Comparison of ENCODE assay signal across 6 cellular contexts in genomic region chr19:14091885-14092462, GRCh38. TPM values are rescaled to one million over a fixed set of nuclear protein-coding genes. Genes with fewer than 3 reads are reported as not detected.
DNase-seq lines count a peak whose midpoint lies in the region; ATAC-seq and TF ChIP-seq lines count a peak whose summit lies in the region.

No MANE protein-coding gene starts in this region.

- TSS peak; percentile 79 for BruUV-seq in HCT116 (replicated peaks; lab: Mats Ljungman, UMichigan)

- no peak for TF ChIP-seq RAD21 in HCT116 (IDR thresholded peaks at IDR 0.05; ENCODE audit: low read depth)

- peaks cover 12 to 19% of the 10 kb centered on the region in 2 experiments for H3K4me1 ChIP-seq in HCT116 (ENCODE audit: control insufficient read depth in 1 of 2, insufficient read depth in 2 of 2, low read length in 2 of 2)

- H3K27me3 ChIP-seq in HCT116 (ENCODE audit: insufficient read depth, low read length) = no peaks in the 10 kb centered on the region

- TF ChIP-seq CTCF in AG09309 (IDR thresholded peaks at IDR 0.05; ENCODE audit: control insufficient read depth, insufficient read depth, low read depth, low read length, missing control alignments) = no peak
- TF ChIP-seq CTCF in HCT116 (IDR thresholded peaks at IDR 0.05 in 2 of 3, conservative IDR thresholded peaks at IDR 0.05 in 1 of 3; ENCODE audit: borderline replicate concordance in 1 of 3, insufficient read depth in 1 of 3, low read depth in 2 of 3, low read length in 2 of 3) = no peak

- POLR2A ChIA-PET in HCT116 (lab: Charles Lee) = no interaction called here

- H3K79me2 ChIP-seq in HCT116 (ENCODE audit: insufficient read depth, low read length) = no peaks in the 10 kb centered on the region

- H3K9me3 ChIP-seq in HCT116 (ENCODE audit: control insufficient read depth in 1 of 2, insufficient read depth in 1 of 2, low read depth in 1 of 2, low read length in 2 of 2) = peaks cover 3 to 7% of the 10 kb centered on the region in 2 experiments; a peak in 1 of 4 replicates

- H3K27ac ChIP-seq in HCT116 (ENCODE audit: low read depth, low read length) = peak overlapping the region; percentile 83

- intact Hi-C loops in HCT116 (cut with micrococcal nuclease) = no loop called here

- DNase-seq in AG09309 (ENCODE audit: low read depth) (no peak), HCT116 (ENCODE audit: low read depth, low spot score) (no peak), medulla oblongata (ENCODE audit: extremely low spot score) (peak; percentile 27), T-helper 9 cell (no peak)
- DNase-seq in activated naive CD4-positive, alpha-beta T cell treated with Interleukin-2 at 50 U/mL for 16 hours = peak; percentile 39

- H3K36me3 ChIP-seq in HCT116 (ENCODE audit: control insufficient read depth in 1 of 2, insufficient read depth in 2 of 2, low read length in 2 of 2) = peaks cover 0 to 9% of the 10 kb centered on the region in 2 experiments; a peak in 1 of 4 replicates

- RAD21 ChIA-PET in HCT116 (lab: Charles Lee; ENCODE audit: low non-redundant PET in 1 of 2, low total read pairs in 2 of 2, uncharacterized antibody in 2 of 2, unreplicated experiment in 2 of 2) = no interaction called here

- TF ChIP-seq POLR2A in HCT116 (IDR thresholded peaks at IDR 0.05; ENCODE audit: borderline replicate concordance, extremely low read depth, insufficient read depth, insufficient read length) = no peak

- no peaks in the 10 kb centered on the region for H3K9me2 ChIP-seq in HCT116 (ENCODE audit: insufficient read depth)

- CTCF ChIA-PET in HCT116 (lab: Charles Lee) = no interaction called here

- H3K9ac ChIP-seq in HCT116 (ENCODE audit: low read length) = peak overlapping the region; percentile 73

- peak overlapping the region; percentile 91 for H3K4me2 ChIP-seq in HCT116 (ENCODE audit: low read length)

- no peak overlapping the region for H2AFZ ChIP-seq in HCT116 (ENCODE audit: low read depth, low read length, poor library complexity, severe bottlenecking)

- no peak for ATAC-seq in HCT116
- no peak for ATAC-seq in GM18520 (IDR thresholded peaks at IDR 0.05; ENCODE audit: unreplicated experiment)

- no peaks in the 10 kb centered on the region for H4K20me1 ChIP-seq in HCT116 (ENCODE audit: insufficient read depth)

- peak overlapping the region; percentile 78 for H3K4me3 ChIP-seq in AG09309 (ENCODE audit: control insufficient read depth, low read depth, low read length)
- peak overlapping the region; percentile 41 to 66 for H3K4me3 ChIP-seq in HCT116 (replicated peaks in 1 of 2; ENCODE audit: low read depth in 1 of 2, low read length in 2 of 2)

TF ChIP-seq in HCT116, 20 proteins besides CTCF, POLR2A, EP300 and RAD21:
- TF ChIP-seq SP1 (IDR thresholded peaks at IDR 0.05; ENCODE audit: low read depth) = no peak

RNA-seq across cellular contexts. Expression of gene SAMD1, which starts 1.4 kb away (rescaled TPM):
- total RNA-seq in HCT116 (2021; ENCODE audit: unreplicated experiment) = 62.9 TPM
- 36.9 and 39.2 TPM in 2 replicates for polyA plus RNA-seq in HCT116 (2012)

RNA-seq across cellular contexts. Expression of gene C19orf67, which starts 6.4 kb away (rescaled TPM):
- total RNA-seq in HCT116 (2021; ENCODE audit: unreplicated experiment) = not detected
- polyA plus RNA-seq in HCT116 (2012) = not detected in 2 replicates

RNA-seq across cellular contexts. Expression of gene MISP3, which starts 19.4 kb away (rescaled TPM):
- 5.2 TPM for total RNA-seq in HCT116 (2021; ENCODE audit: unreplicated experiment)
- polyA plus RNA-seq in HCT116 (2012) = 3.8 and 5.6 TPM in 2 replicates

RNA-seq across cellular contexts. Expression of gene PRKACA, which starts 25.6 kb away (rescaled TPM):
- total RNA-seq in HCT116 (2021; ENCODE audit: unreplicated experiment) = 95.7 TPM
- 64.0 and 66.0 TPM in 2 replicates for polyA plus RNA-seq in HCT116 (2012)

RNA-seq across cellular contexts. Expression of gene PALM3, which starts 30.1 kb away (rescaled TPM):
- 3.3 TPM for total RNA-seq in HCT116 (2021; ENCODE audit: unreplicated experiment)
- 1.3 and 2.6 TPM in 2 replicates for polyA plus RNA-seq in HCT116 (2012)

Comparison
In these comparisons a context has a peak if more than half of its experiments do, and no peak if none do; other contexts are left out.
1. DNase-seq: peak in activated naive CD4-positive, alpha-beta T cell treated with Interleukin-2 at 50 U/mL for 16 hours (single experiment) and medulla oblongata (single experiment); none in AG09309 (single experiment), HCT116 (single experiment) and T-helper 9 cell (single experiment).